In the genomic region with DNA sequence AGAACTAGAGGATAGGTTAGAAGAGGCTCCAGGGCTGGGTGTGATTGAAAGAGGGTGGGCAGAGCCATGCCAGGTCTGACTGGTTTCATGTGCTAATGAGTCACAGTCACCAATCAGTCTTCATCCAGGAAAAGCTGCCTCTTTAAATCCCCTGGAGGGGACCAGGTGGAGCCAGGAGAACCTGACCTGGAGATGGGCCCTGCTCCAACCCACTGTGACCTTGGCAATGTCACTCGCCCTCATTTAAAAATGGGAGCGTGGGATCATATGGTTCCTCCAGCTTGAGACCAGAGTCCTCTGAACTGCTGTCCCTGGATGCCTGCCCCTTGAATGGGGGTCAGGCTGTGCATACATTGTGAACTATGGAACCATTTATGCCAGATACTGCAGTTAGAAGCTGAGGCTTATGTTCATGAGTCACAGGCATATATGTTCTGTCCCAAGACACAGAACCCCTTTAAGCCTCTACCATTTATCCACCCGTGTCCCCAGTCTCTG, we compare ENCODE assay signal across 16 cellular contexts. TPM values are rescaled to one million over a fixed set of nuclear protein-coding genes. Genes with fewer than 3 reads are reported as not detected.
DNase-seq lines count a peak whose midpoint lies in the region; ATAC-seq and TF ChIP-seq lines count a peak whose summit lies in the region.
"Had no signal": no experiment of that assay in that cellular context is flagged by ENCODE, and none has a peak within 500 bp of the region (broad histone marks: within the 10 kb centered on the region; RNA-seq: fewer than 3 reads in every experiment).

No MANE protein-coding gene starts in this region.

- TF ChIP-seq CTCF in gastrocnemius medialis (IDR thresholded peaks at IDR 0.05 in 4 of 5, conservative IDR thresholded peaks at IDR 0.05 in 1 of 5) (no peak), natural killer cell (IDR thresholded peaks at IDR 0.05) (no peak)

- no peaks in the 10 kb centered on the region for H3K4me1 Mint-ChIP-seq in natural killer cell

- H3K27ac ChIP-seq in esophagus (ENCODE audit: low read depth in 2 of 2, low read length in 1 of 2) = peak overlapping the region; percentile 88 to 94
- H3K27ac ChIP-seq in gastrocnemius medialis = peak overlapping the region in 2 of 4 donors; percentile 16 to 45
- no peak overlapping the region for H3K27ac ChIP-seq in substantia nigra (ENCODE audit: low read depth, low read length, poor library complexity, severe bottlenecking)
- H3K27ac ChIP-seq: spleen had no signal

- H3K36me3 ChIP-seq in esophagus (ENCODE audit: control insufficient read depth in 2 of 2, insufficient read depth in 2 of 2, low read length in 1 of 2) = no peaks in the 10 kb centered on the region
- no peaks in the 10 kb centered on the region for H3K36me3 ChIP-seq in gastrocnemius medialis
- H3K36me3 ChIP-seq: HAP-1, spleen had no signal

- H3K9me3 ChIP-seq in esophagus (ENCODE audit: control insufficient read depth in 2 of 2, insufficient read depth in 1 of 2, low read depth in 1 of 2, low read length in 1 of 2) (peaks cover 0 to 5% of the 10 kb centered on the region in 2 donors), gastrocnemius medialis (no peaks in the 10 kb centered on the region)
- H3K9me3 ChIP-seq: HAP-1 had no signal

- H3K27me3 Mint-ChIP-seq in natural killer cell (ENCODE audit: low read depth in 2 of 2) = peaks cover 32 to 73% of the 10 kb centered on the region in 2 donors

- H3K4me3 ChIP-seq in esophagus (ENCODE audit: low read depth in 1 of 2, low read length in 2 of 2) = no peak overlapping the region
- H3K4me3 ChIP-seq in gastrocnemius medialis = no peak overlapping the region
- H3K4me3 ChIP-seq: HAP-1, spleen had no signal

- peak; percentile 80 to 90 for ATAC-seq in gastrocnemius medialis
- no peak for ATAC-seq in natural killer cell
- ATAC-seq: activated CD4-positive, CD25-positive, alpha-beta regulatory T cell treated with anti-CD3 and anti-CD28 coated beads, Interleukin-2, amount 50 U/mL, for 24 hours had no signal

- in situ Hi-C loops in gastrocnemius medialis (cut with MboI; ENCODE audit: low sequenced_read_pairs in 4 of 4) = loop anchor here in 1 of 4 donors (10.0 kb wide), 1 partner anchor 156 kb away; no protein-coding TSS in a partner anchor

- DNase-seq in HK-2 (ENCODE audit: unreplicated experiment) (peak; percentile 8), NCI-H2196 treated with DMSO at 0.1 percent for 48 hours (lab: John Stamatoyannopoulos, UW; ENCODE audit: unreplicated experiment) (peak; percentile 56), gastrocnemius medialis (peak; percentile 12 to 37), H4 (ENCODE audit: low spot score) (no peak), NCI-H510A (lab: John Stamatoyannopoulos, UW) (no peak), natural killer cell (no peak), substantia nigra (lab: John Stamatoyannopoulos, UW) (no peak)
- DNase-seq: KBM-7, NCI-H1417 treated with DMSO at 0.1 percent for 48 hours, NCI-H524, spleen, T-helper 2 cell had no signal

- TF ChIP-seq POLR2A in gastrocnemius medialis (IDR thresholded peaks at IDR 0.05) = no peak

- H3K9me3 Mint-ChIP-seq in natural killer cell = no peaks in the 10 kb centered on the region

- no peak overlapping the region for H3K27ac Mint-ChIP-seq in natural killer cell

- intact Hi-C loops in gastrocnemius medialis (cut with DNase I; ENCODE audit: low total_unique reads) (no loop called here), natural killer cell (cut with micrococcal nuclease) (no loop called here)

- H3K36me3 Mint-ChIP-seq in natural killer cell = no peaks in the 10 kb centered on the region
- H3K36me3 Mint-ChIP-seq: CD14-positive monocyte had no signal

- H3K4me3 Mint-ChIP-seq in natural killer cell = no peak overlapping the region
- H3K4me3 Mint-ChIP-seq: CD14-positive monocyte had no signal

- 51 to 61% methylated on average over 3 of the region's 3 CpGs for whole genome bisulfite sequencing in esophagus, 2 donors

- H3K27me3 ChIP-seq in esophagus (ENCODE audit: control insufficient read depth in 1 of 2, insufficient read depth in 2 of 2, low read length in 2 of 2) (no peaks in the 10 kb centered on the region), gastrocnemius medialis (no peaks in the 10 kb centered on the region)

- H3K4me1 ChIP-seq in esophagus (ENCODE audit: control insufficient read depth in 2 of 2, insufficient read depth in 2 of 2, low read length in 1 of 2) = peaks cover 0 to 24% of the 10 kb centered on the region in 2 donors
- H3K4me1 ChIP-seq in gastrocnemius medialis = peaks cover 0 to 7% of the 10 kb centered on the region in 2 donors
- H3K4me1 ChIP-seq: HAP-1, spleen had no signal

RNA-seq across cellular contexts. Expression of gene HES1, which starts 23.0 kb away (rescaled TPM):
- 10 to 100 TPM; 68.9 to 78.3 TPM for polyA plus RNA-seq in esophagus
- total RNA-seq in gastrocnemius medialis = 10 to 100 TPM in 3 of 4 donors, 1 to 10 TPM in 1; 9.7 to 38.3 (median 27.8) TPM
- 19.3 and 22.5 TPM in 2 replicates for total RNA-seq in H4 (2014; rRNA removed; shearing (Covaris generic))
- total RNA-seq in natural killer cell = 1 to 10 TPM; 1.5 to 4.4 (median 2.2) TPM

Comparison
In these comparisons a context has a peak if more than half of its experiments do, and no peak if none do; other contexts are left out.
1. DNase-seq: peak in HK-2 (single experiment), NCI-H2196 treated with DMSO at 0.1 percent for 48 hours (single experiment) and gastrocnemius medialis (2 of 2); none in H4 (single experiment), NCI-H510A (single experiment), natural killer cell (single experiment) and substantia nigra (0 of 49).
2. ATAC-seq: peak in gastrocnemius medialis (2 of 2); none in natural killer cell (0 of 3).